9 cellular contexts compared by ENCODE assay signal in genomic region chr2:47069628-47070154, GRCh38.
DNase-seq lines count a peak whose midpoint lies in the region; ATAC-seq, FAIRE-seq and TF ChIP-seq lines count a peak whose summit lies in the region.
"Had no signal": no experiment of that assay in that cellular context is flagged by ENCODE, and none has a peak within 500 bp of the region (broad histone marks: within the 10 kb centered on the region; RNA-seq: fewer than 3 reads in every experiment).

No MANE protein-coding gene starts in this region.

- no peak for ATAC-seq in HG03432 (IDR thresholded peaks at IDR 0.05; ENCODE audit: unreplicated experiment)

- H3K27me3 ChIP-seq in HAP-1 (ENCODE audit: low read depth) (no peaks in the 10 kb centered on the region), stomach (no peaks in the 10 kb centered on the region)

- DNase-seq in HAP-1 (ENCODE audit: low spot score in 2 of 2) (peak; percentile 53 to 74), astrocyte of the cerebellum (ENCODE audit: low read depth) (peak; percentile 24), iPS DF 4.7 (ENCODE audit: extremely low read depth, low spot score) (peak; percentile 69), stomach (peak; percentile 67), SKM-1 treated with dmso at 0.1 percent for 144 hours (lab: John Stamatoyannopoulos, UW; ENCODE audit: unreplicated experiment) (no peak), GM19239 (ENCODE audit: insufficient read length, low spot score) (no peak), D721Med (ENCODE audit: insufficient read length, low spot score) (no peak)
- DNase-seq: activated T-cell treated with anti-CD3 and anti-CD28 coated beads, Interleukin-2, amount 50 U/mL, for 48 hours had no signal

- TF ChIP-seq EP300 in stomach (IDR thresholded peaks at IDR 0.05) = no peak

- in situ Hi-C loops in HAP-1 (cut with MboI; ENCODE audit: low sequenced_read_pairs) = no loop called here
- in situ Hi-C loops in astrocyte of the cerebellum (cut with HindIII; ENCODE audit: low sequenced_read_pairs) = no loop called here

- FAIRE-seq in GM19239 (lab: Jason Lieb, UNC) (no peak), D721Med (lab: Jason Lieb, UNC) (no peak)

- 10 to 57% (median 34%) methylated on average over 2 to 6 of the region's 6 CpGs for WGBS in stomach, 5 donors

- H3K36me3 ChIP-seq in HAP-1 (replicated peaks) (no peaks in the 10 kb centered on the region; the same call in 1 of the 2 replicates), stomach (peaks cover 0 to 18% (median 12%) of the 10 kb centered on the region in 4 donors)

- TF ChIP-seq POLR2A in stomach (IDR thresholded peaks at IDR 0.05) = no peak

- TF ChIP-seq CTCF in astrocyte of the cerebellum (IDR thresholded peaks at IDR 0.05; ENCODE audit: low read depth, low read length, missing control alignments) = no peak
- no peak for TF ChIP-seq CTCF in stomach (IDR thresholded peaks at IDR 0.05)
- no peak for TF ChIP-seq CTCF in D721Med (IDR thresholded peaks at IDR 0.05; ENCODE audit: insufficient read depth, missing control alignments)

- H3K9me3 ChIP-seq in HAP-1 (no peaks in the 10 kb centered on the region), stomach (no peaks in the 10 kb centered on the region)

- H3K4me3 ChIP-seq in HAP-1 (no peak overlapping the region), astrocyte of the cerebellum (ENCODE audit: low read depth, low read length) (no peak overlapping the region), stomach (no peak overlapping the region)

- intact Hi-C loops in stomach (cut with DNase I; ENCODE audit: low total_unique reads) = no loop called here

- H3K4me1 ChIP-seq in HAP-1 (peaks cover 20% of the 10 kb centered on the region), stomach (peaks cover 57 to 79% (median 69%) of the 10 kb centered on the region in 4 donors)

- peak overlapping the region; percentile 22 to 87 (median 85) for H3K27ac ChIP-seq in stomach

Comparison
In these comparisons a context has a peak if more than half of its experiments do, and no peak if none do; other contexts are left out.
1. DNase-seq: peak in HAP-1 (2 of 2), astrocyte of the cerebellum (single experiment), iPS DF 4.7 (single experiment) and stomach (single experiment); none in SKM-1 treated with dmso at 0.1 percent for 144 hours (single experiment), GM19239 (single experiment) and D721Med (single experiment).